14 cellular contexts compared by ENCODE assay signal in the genomic region with DNA sequence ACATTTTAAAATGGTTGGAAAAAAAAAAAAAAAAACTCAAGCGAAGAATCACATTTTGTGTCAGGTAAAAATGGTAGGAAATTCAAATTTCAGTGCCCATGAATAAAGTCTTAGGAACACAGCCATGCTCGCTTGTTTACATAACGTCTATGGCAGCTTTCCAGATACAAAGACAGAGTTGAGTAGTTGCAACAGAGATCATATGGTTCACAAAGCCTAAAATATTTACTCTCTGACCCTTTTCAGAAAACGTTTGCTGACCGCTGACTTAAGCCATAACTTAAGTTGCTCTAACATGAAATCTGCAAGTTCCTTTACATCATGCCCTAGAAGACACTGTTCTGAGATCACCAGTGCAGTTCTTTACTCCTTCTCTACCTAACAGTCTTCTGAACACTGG.
DNase-seq lines count a peak whose midpoint lies in the region; ATAC-seq and TF ChIP-seq lines count a peak whose summit lies in the region.
"Had no signal": no experiment of that assay in that cellular context is flagged by ENCODE, and none has a peak within 500 bp of the region (broad histone marks: within the 10 kb centered on the region; RNA-seq: fewer than 3 reads in every experiment).

No MANE protein-coding gene starts in this region.

- H3K36me3 Mint-ChIP-seq in activated CD4-positive, alpha-beta T cell treated with anti-CD3 and anti-CD28 coated beads, Interleukin-2, amount 10 ng/mL, durations not matched to agents 7 days and 5 days (ENCODE audit: low read depth), result no peaks in the 10 kb centered on the region
- H3K36me3 Mint-ChIP-seq: activated CD8-positive, alpha-beta memory T cell treated with anti-CD3 and anti-CD28 coated beads, Interleukin-2, amount 10 ng/mL, durations not matched to agents 7 days and 5 days had no signal

- H3K9me3 Mint-ChIP-seq in activated CD4-positive, alpha-beta T cell treated with anti-CD3 and anti-CD28 coated beads, Interleukin-2, amount 10 ng/mL, durations not matched to agents 7 days and 5 days, result peaks cover 6% of the 10 kb centered on the region

- TF ChIP-seq CTCF in SK-N-SH (IDR thresholded peaks at IDR 0.05) (no peak), tibial artery (IDR thresholded peaks at IDR 0.05) (no peak)

- no peak overlapping the region for H3K4me2 ChIP-seq in SK-N-SH

- no peak overlapping the region for H3K9ac ChIP-seq in SK-N-SH

- H3K27me3 ChIP-seq in SK-N-SH (ENCODE audit: insufficient read depth) (no peaks in the 10 kb centered on the region), tibial artery (no peaks in the 10 kb centered on the region)

- H3K4me3 Mint-ChIP-seq in activated CD4-positive, alpha-beta T cell treated with anti-CD3 and anti-CD28 coated beads, Interleukin-2, amount 10 ng/mL, durations not matched to agents 7 days and 5 days, result no peak overlapping the region
- H3K4me3 Mint-ChIP-seq: activated CD8-positive, alpha-beta memory T cell treated with anti-CD3 and anti-CD28 coated beads, Interleukin-2, amount 10 ng/mL, durations not matched to agents 7 days and 5 days had no signal

- no peaks in the 10 kb centered on the region for H3K79me2 ChIP-seq in SK-N-SH (ENCODE audit: insufficient read depth)

- CTCF ChIA-PET in SK-N-SH (lab: Yijun Ruan, JAX), result interaction anchor here (0.6 to 0.9 kb wide), 3 partner anchors 10 to 26 kb away, joined by 3 read pairs; no protein-coding TSS in a partner anchor
- CTCF ChIA-PET in activated CD4-positive, alpha-beta T cell treated with anti-CD3 and anti-CD28 coated beads, Interleukin-2, amount 10 ng/mL, durations not matched to agents 7 days and 5 days (lab: Charles Lee), result no interaction called here

- no peak for DNase-seq in SK-N-SH
- peak; percentile 7 for DNase-seq in dermis blood vessel endothelial cell
- peak; percentile 22 for DNase-seq in left kidney (ENCODE audit: low read depth, low spot score)
- DNase-seq in tibial artery, result no peak
- DNase-seq in effector CD8-positive, alpha-beta T cell (lab: John Stamatoyannopoulos, UW), result no peak
- DNase-seq in activated CD8-positive, alpha-beta memory T cell treated with anti-CD3 and anti-CD28 coated beads, Interleukin-2, amount 50 U/mL, for 4 hours, result no peak
- no peak for DNase-seq in activated CD4-positive, alpha-beta T cell treated with anti-CD3 and anti-CD28 coated beads, Interleukin-2, amount 10 ng/mL, durations not matched to agents 7 days and 5 days
- DNase-seq: ACHN; activated CD4-positive, CD25-positive, alpha-beta regulatory T cell; activated CD8-positive, alpha-beta memory T cell treated with anti-CD3 and anti-CD28 coated beads, Interleukin-2, amount 10 ng/mL, durations not matched to agents 7 days and 5 days; KBM-7; left colon; NCI-H146 had no signal

- H3K27ac Mint-ChIP-seq in activated CD4-positive, alpha-beta T cell treated with anti-CD3 and anti-CD28 coated beads, Interleukin-2, amount 10 ng/mL, durations not matched to agents 7 days and 5 days, result no peak overlapping the region
- H3K27ac Mint-ChIP-seq: activated CD8-positive, alpha-beta memory T cell treated with anti-CD3 and anti-CD28 coated beads, Interleukin-2, amount 10 ng/mL, durations not matched to agents 7 days and 5 days had no signal

- H3F3A ChIP-seq in SK-N-SH (replicated peaks; ENCODE audit: insufficient read depth), result peaks cover 13% of the 10 kb centered on the region

- H3K27ac ChIP-seq in SK-N-SH (ENCODE audit: low read depth in 2 of 2, low read length in 1 of 2) (peak overlapping the region; percentile 25 to 68; a peak in 3 of 4 replicates), tibial artery (peak overlapping the region; percentile 39 to 42)

- no peaks in the 10 kb centered on the region for H4K20me1 ChIP-seq in SK-N-SH (ENCODE audit: insufficient read depth)

- no peak overlapping the region for H2AFZ ChIP-seq in SK-N-SH (ENCODE audit: low read depth)

- POLR2A ChIA-PET in SK-N-SH (lab: Yijun Ruan, JAX), result no interaction called here
- POLR2A ChIA-PET in activated CD4-positive, alpha-beta T cell treated with anti-CD3 and anti-CD28 coated beads, Interleukin-2, amount 10 ng/mL, durations not matched to agents 7 days and 5 days (lab: Charles Lee), result no interaction called here

- H3K4me3 ChIP-seq in SK-N-SH (ENCODE audit: low read depth in 2 of 2, low read length in 1 of 2) (no peak overlapping the region), tibial artery (no peak overlapping the region)

- intact Hi-C loops in tibial artery (cut with DNase I; ENCODE audit: low total_unique reads), result no loop called here

- no peaks in the 10 kb centered on the region for H3K9me3 ChIP-seq in SK-N-SH
- H3K9me3 ChIP-seq in tibial artery, result peaks cover 0 to 7% (median 0%) of the 10 kb centered on the region in 3 donors

- ATAC-seq in SK-N-SH treated with all-trans-retinoic acid at 6 μM for 48 hours, result no peak; the same call in 2 of the 3 replicates
- ATAC-seq: activated CD8-positive, alpha-beta memory T cell treated with anti-CD3 and anti-CD28 coated beads, Interleukin-2, amount 10 ng/mL, durations not matched to agents 7 days and 5 days; left colon had no signal

- H3K9me2 ChIP-seq in SK-N-SH, result no peaks in the 10 kb centered on the region

- no peaks in the 10 kb centered on the region for H3K27me3 Mint-ChIP-seq in activated CD4-positive, alpha-beta T cell treated with anti-CD3 and anti-CD28 coated beads, Interleukin-2, amount 10 ng/mL, durations not matched to agents 7 days and 5 days
- H3K27me3 Mint-ChIP-seq: activated CD8-positive, alpha-beta memory T cell treated with anti-CD3 and anti-CD28 coated beads, Interleukin-2, amount 10 ng/mL, durations not matched to agents 7 days and 5 days had no signal

- 68% methylated on average over 5 of the region's 5 CpGs for WGBS in SK-N-SH (ENCODE audit: low lambda C conversion rate)

- no peaks in the 10 kb centered on the region for H3K36me3 ChIP-seq in SK-N-SH (replicated peaks in 1 of 2; ENCODE audit: control insufficient read depth in 1 of 2, insufficient read depth in 2 of 2, low read length in 1 of 2)
- H3K36me3 ChIP-seq in tibial artery, result no peaks in the 10 kb centered on the region

- TF ChIP-seq EP300 in SK-N-SH (IDR thresholded peaks at IDR 0.05; ENCODE audit: borderline replicate concordance in 1 of 2, low read depth in 1 of 2, low read length in 1 of 2), result no peak

- no peaks in the 10 kb centered on the region for H3K4me1 Mint-ChIP-seq in activated CD4-positive, alpha-beta T cell treated with anti-CD3 and anti-CD28 coated beads, Interleukin-2, amount 10 ng/mL, durations not matched to agents 7 days and 5 days
- H3K4me1 Mint-ChIP-seq: activated CD8-positive, alpha-beta memory T cell treated with anti-CD3 and anti-CD28 coated beads, Interleukin-2, amount 10 ng/mL, durations not matched to agents 7 days and 5 days had no signal

- H3K4me1 ChIP-seq in SK-N-SH (ENCODE audit: control insufficient read depth in 1 of 2, insufficient read depth in 2 of 2, low read depth in 1 of 2, low read length in 1 of 2), result peaks cover 5 to 15% of the 10 kb centered on the region in 2 experiments; a peak in 3 of 4 replicates
- H3K4me1 ChIP-seq in tibial artery, result peaks cover 7 to 31% (median 9%) of the 10 kb centered on the region in 4 donors

- TF ChIP-seq RAD21 in SK-N-SH (IDR thresholded peaks at IDR 0.05; ENCODE audit: low read length), result no peak

TF ChIP-seq in SK-N-SH, 30 proteins besides CTCF, POLR2A, EP300 and RAD21 (continues in another document):
- TF ChIP-seq, protein P1, sequence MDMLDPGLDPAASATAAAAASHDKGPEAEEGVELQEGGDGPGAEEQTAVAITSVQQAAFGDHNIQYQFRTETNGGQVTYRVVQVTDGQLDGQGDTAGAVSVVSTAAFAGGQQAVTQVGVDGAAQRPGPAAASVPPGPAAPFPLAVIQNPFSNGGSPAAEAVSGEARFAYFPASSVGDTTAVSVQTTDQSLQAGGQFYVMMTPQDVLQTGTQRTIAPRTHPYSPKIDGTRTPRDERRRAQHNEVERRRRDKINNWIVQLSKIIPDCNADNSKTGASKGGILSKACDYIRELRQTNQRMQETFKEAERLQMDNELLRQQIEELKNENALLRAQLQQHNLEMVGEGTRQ (IDR thresholded peaks at IDR 0.05; ENCODE audit: borderline replicate concordance, low read depth, low read length), result no peak
- no peak for TF ChIP-seq CHD2 (IDR thresholded peaks at IDR 0.05; ENCODE audit: low read length, partially characterized antibody)
- no peak for TF ChIP-seq MXI1 (IDR thresholded peaks at IDR 0.05; ENCODE audit: low read depth, low read length)

TF ChIP-seq in SK-N-SH treated with all-trans-retinoic acid at 6 μM for 48 hours, 23 proteins besides CTCF, POLR2A, EP300 and RAD21 (continues in another document):
- no peak for TF ChIP-seq RARB (CRISPR knock-in tag; IDR thresholded peaks at IDR 0.05)
- TF ChIP-seq ZNF70 (CRISPR knock-in tag; IDR thresholded peaks at IDR 0.05), result no peak
- TF ChIP-seq, protein P2, sequence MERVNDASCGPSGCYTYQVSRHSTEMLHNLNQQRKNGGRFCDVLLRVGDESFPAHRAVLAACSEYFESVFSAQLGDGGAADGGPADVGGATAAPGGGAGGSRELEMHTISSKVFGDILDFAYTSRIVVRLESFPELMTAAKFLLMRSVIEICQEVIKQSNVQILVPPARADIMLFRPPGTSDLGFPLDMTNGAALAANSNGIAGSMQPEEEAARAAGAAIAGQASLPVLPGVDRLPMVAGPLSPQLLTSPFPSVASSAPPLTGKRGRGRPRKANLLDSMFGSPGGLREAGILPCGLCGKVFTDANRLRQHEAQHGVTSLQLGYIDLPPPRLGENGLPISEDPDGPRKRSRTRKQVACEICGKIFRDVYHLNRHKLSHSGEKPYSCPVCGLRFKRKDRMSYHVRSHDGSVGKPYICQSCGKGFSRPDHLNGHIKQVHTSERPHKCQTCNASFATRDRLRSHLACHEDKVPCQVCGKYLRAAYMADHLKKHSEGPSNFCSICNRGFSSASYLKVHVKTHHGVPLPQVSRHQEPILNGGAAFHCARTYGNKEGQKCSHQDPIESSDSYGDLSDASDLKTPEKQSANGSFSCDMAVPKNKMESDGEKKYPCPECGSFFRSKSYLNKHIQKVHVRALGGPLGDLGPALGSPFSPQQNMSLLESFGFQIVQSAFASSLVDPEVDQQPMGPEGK (CRISPR knock-in tag; IDR thresholded peaks at IDR 0.05; ENCODE audit: borderline replicate concordance), result no peak
- TF ChIP-seq, protein P3, sequence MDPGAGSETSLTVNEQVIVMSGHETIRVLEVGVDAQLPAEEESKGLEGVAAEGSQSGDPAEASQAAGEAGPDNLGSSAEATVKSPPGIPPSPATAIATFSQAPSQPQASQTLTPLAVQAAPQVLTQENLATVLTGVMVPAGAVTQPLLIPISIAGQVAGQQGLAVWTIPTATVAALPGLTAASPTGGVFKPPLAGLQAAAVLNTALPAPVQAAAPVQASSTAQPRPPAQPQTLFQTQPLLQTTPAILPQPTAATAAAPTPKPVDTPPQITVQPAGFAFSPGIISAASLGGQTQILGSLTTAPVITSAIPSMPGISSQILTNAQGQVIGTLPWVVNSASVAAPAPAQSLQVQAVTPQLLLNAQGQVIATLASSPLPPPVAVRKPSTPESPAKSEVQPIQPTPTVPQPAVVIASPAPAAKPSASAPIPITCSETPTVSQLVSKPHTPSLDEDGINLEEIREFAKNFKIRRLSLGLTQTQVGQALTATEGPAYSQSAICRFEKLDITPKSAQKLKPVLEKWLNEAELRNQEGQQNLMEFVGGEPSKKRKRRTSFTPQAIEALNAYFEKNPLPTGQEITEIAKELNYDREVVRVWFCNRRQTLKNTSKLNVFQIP (CRISPR knock-in tag; IDR thresholded peaks at IDR 0.05; ENCODE audit: borderline replicate concordance, low read depth), result no peak
- no peak for TF ChIP-seq ISL1 (CRISPR knock-in tag; IDR thresholded peaks at IDR 0.05)

Comparison
In these comparisons a context has a peak if more than half of its experiments do, and no peak if none do; other contexts are left out.
1. DNase-seq: peak in dermis blood vessel endothelial cell (single experiment) and left kidney (single experiment); none in SK-N-SH (single experiment), tibial artery (0 of 2), effector CD8-positive, alpha-beta T cell (single experiment), activated CD8-positive, alpha-beta memory T cell treated with anti-CD3 and anti-CD28 coated beads, Interleukin-2, amount 50 U/mL, for 4 hours (single experiment) and activated CD4-positive, alpha-beta T cell treated with anti-CD3 and anti-CD28 coated beads, Interleukin-2, amount 10 ng/mL, durations not matched to agents 7 days and 5 days (single experiment).